2 cellular contexts compared by ENCODE assay signal in genomic region chr14:96206461-96206860, GRCh38.
A peak's percentile ranks its signal among the peaks of the same experiment; 100 is the strongest.
TF ChIP-seq lines count a peak whose summit lies in the region.

No MANE protein-coding gene starts in this region.

TF ChIP-seq in Ishikawa, 13 proteins besides CTCF, POLR2A, EP300 and RAD21 (continued from another document):
- TF ChIP-seq YY1 (IDR thresholded peaks at IDR 0.05; ENCODE audit: low read depth): no peak

TF ChIP-seq in K562, 482 proteins besides CTCF, POLR2A, EP300 and RAD21 (continued from another document):
- no peak for TF ChIP-seq ZNF592 (IDR thresholded peaks at IDR 0.05)
- TF ChIP-seq ZNF764 (CRISPR knock-in tag; IDR thresholded peaks at IDR 0.05; ENCODE audit: low read depth): no peak
- peak; percentile 74 for TF ChIP-seq ZBTB40 (IDR thresholded peaks at IDR 0.05)
- TF ChIP-seq ZBTB40 (CRISPR knock-in tag; IDR thresholded peaks at IDR 0.05): no peak
- TF ChIP-seq BMI1 (IDR thresholded peaks at IDR 0.05; ENCODE audit: low read length): no peak
- TF ChIP-seq MBD1 (CRISPR knock-in tag; IDR thresholded peaks at IDR 0.05): no peak
- TF ChIP-seq ZBTB5 (IDR thresholded peaks at IDR 0.05): 0 out of 2 replicates have a peak, but pooled peaks have one; percentile 62
- no peak for TF ChIP-seq CBX5 (IDR thresholded peaks at IDR 0.05; ENCODE audit: borderline replicate concordance, low read depth)
